39 cellular contexts compared by ENCODE assay signal in genomic region chr19:7672522-7672921, GRCh38. TPM values are rescaled to one million over a fixed set of nuclear protein-coding genes. Genes with fewer than 3 reads are reported as not detected.
"Had no signal": no experiment of that assay in that cellular context is flagged by ENCODE, and none has a peak within 500 bp of the region (broad histone marks: within the 10 kb centered on the region; RNA-seq: fewer than 3 reads in every experiment).

No MANE protein-coding gene starts in this region.

- H3K4me3 ChIP-seq: MG63 had no signal

- DNase-seq: Karpas-422, Kasumi-1, MG63, MM.1S, MV-4-11, NCI-H1048, NCI-H1092, NCI-H1092 treated with DMSO at 0.1 percent for 48 hours, NCI-H1105, NCI-H1105 treated with DMSO at 0.1 percent for 48 hours, NCI-H1417, NCI-H1417 treated with DMSO at 0.1 percent for 48 hours, NCI-H1436, NCI-H1436 treated with DMSO at 0.1 percent for 48 hours, NCI-H146, NCI-H1694, NCI-H1694 treated with DMSO at 0.1 percent for 48 hours, NCI-H187, NCI-H187 treated with DMSO at 0.1 percent for 48 hours, NCI-H1930, NCI-H2029, NCI-H2029 treated with DMSO at 0.1 percent for 48 hours, NCI-H2081, NCI-H2081 treated with DMSO at 0.1 percent for 48 hours, NCI-H2107, NCI-H2171, NCI-H2171 treated with DMSO at 0.1 percent for 48 hours, NCI-H2227 treated with DMSO at 0.1 percent for 48 hours, NCI-H226, NCI-H345, NCI-H446, NCI-H446 treated with DMSO at 0.1 percent for 48 hours, NCI-H510A, NCI-H510A treated with DMSO at 0.1 percent for 48 hours had no signal

- H3K4me2 ChIP-seq: KMS-11 had no signal

- H3K36me3 ChIP-seq: MG63 had no signal

- H3K27ac ChIP-seq: KMS-11 had no signal

RNA-seq across cellular contexts. Expression of gene RETN, which starts 3.7 kb away (rescaled TPM):
- total RNA-seq: LHCN-M2, M059J, MCF 10A, NCI-H460 had no signal

RNA-seq across cellular contexts. Expression of gene MCEMP1, which starts 4.4 kb away (rescaled TPM):
- total RNA-seq: LHCN-M2, M059J, NCI-H460 had no signal

RNA-seq across cellular contexts. Expression of gene FCER2, which starts 29.4 kb away (rescaled TPM):
- total RNA-seq: LHCN-M2, M059J, MCF 10A, NCI-H460 had no signal
